In the genomic region with DNA sequence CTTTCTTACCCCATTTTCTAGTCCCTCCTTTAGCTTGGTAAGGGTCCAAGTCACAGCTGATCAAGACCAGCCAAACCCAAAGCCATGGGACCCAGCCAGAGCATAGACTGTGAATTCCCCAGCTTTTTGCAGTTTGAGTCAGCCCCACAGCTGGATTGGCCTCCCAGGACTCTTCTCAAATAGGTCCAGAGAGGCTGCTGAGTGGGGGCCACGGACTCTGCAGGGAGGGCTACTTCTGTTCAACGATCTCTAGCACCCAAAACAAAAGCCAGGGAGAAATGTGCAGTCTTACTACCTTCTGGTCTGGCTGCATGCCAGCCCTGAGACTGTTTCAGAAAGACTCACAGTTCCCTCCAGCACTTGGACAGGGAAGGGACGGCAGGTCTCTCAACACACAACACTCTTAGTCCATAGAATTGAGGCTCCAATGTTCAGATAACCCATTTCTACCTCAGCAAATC, we compare ENCODE assay signal across 8 cellular contexts. TPM values are rescaled to one million over a fixed set of nuclear protein-coding genes. Genes with fewer than 3 reads are reported as not detected.
A peak's percentile ranks its signal among the peaks of the same experiment; 100 is the strongest.
DNase-seq lines count a peak whose midpoint lies in the region; FAIRE-seq and TF ChIP-seq lines count a peak whose summit lies in the region.

No MANE protein-coding gene starts in this region.

- H3K27me3 ChIP-seq in BE2C, result peaks cover 53% of the 10 kb centered on the region

- no peaks in the 10 kb centered on the region; the same call in 1 of the 2 replicates for H3K9me3 ChIP-seq in BE2C

- H3K4me3 ChIP-seq in fibroblast of pulmonary artery (replicated peaks; ENCODE audit: low read depth, low read length), result peak overlapping the region; percentile 69
- H3K4me3 ChIP-seq in BE2C (ENCODE audit: low read depth, low read length), result no peak overlapping the region

- H3K9me3 Mint-ChIP-seq in T-helper 1 cell treated with Interleukin-12 subunit alpha and Interleukin-12 subunit beta and Interleukin-4 antibody, amounts not matched to agents 30 μg/mL and 1 μg/mL, for 36 hours, result no peaks in the 10 kb centered on the region

- DNase-seq in A172 (ENCODE audit: low spot score), result peak; percentile 30
- DNase-seq in GM10248 (ENCODE audit: extremely low spot score), result peak; percentile 44
- DNase-seq in fibroblast of pulmonary artery (ENCODE audit: low read depth), result peak; percentile 57
- peak; percentile 47 for DNase-seq in urothelium cell line (ENCODE audit: low spot score)
- DNase-seq in COLO829 (ENCODE audit: low spot score), result no peak
- DNase-seq in BE2C, result no peak
- DNase-seq in NCI-H146 (lab: John Stamatoyannopoulos, UW), result no peak

- no peak for TF ChIP-seq CTCF in GM10248 (IDR thresholded peaks at IDR 0.05; ENCODE audit: control extremely low read depth, extremely low read depth, low read depth, missing control alignments)
- no peak for TF ChIP-seq CTCF in fibroblast of pulmonary artery (IDR thresholded peaks at IDR 0.05; ENCODE audit: low read length, missing control alignments)
- no peak for TF ChIP-seq CTCF in BE2C (IDR thresholded peaks at IDR 0.05; ENCODE audit: low read depth, low read length)

- no peaks in the 10 kb centered on the region for H3K4me1 ChIP-seq in BE2C

- H3K27ac Mint-ChIP-seq in T-helper 1 cell treated with Interleukin-12 subunit alpha and Interleukin-12 subunit beta and Interleukin-4 antibody, amounts not matched to agents 30 μg/mL and 1 μg/mL, for 36 hours, result peak overlapping the region; percentile 91

- H3K4me1 Mint-ChIP-seq in T-helper 1 cell treated with Interleukin-12 subunit alpha and Interleukin-12 subunit beta and Interleukin-4 antibody, amounts not matched to agents 30 μg/mL and 1 μg/mL, for 36 hours (ENCODE audit: low read depth), result peaks cover 61% of the 10 kb centered on the region

- H3K4me3 Mint-ChIP-seq in T-helper 1 cell treated with Interleukin-12 subunit alpha and Interleukin-12 subunit beta and Interleukin-4 antibody, amounts not matched to agents 30 μg/mL and 1 μg/mL, for 36 hours, result peak overlapping the region; percentile 93

- peaks cover 35% of the 10 kb centered on the region for H3K36me3 Mint-ChIP-seq in T-helper 1 cell treated with Interleukin-12 subunit alpha and Interleukin-12 subunit beta and Interleukin-4 antibody, amounts not matched to agents 30 μg/mL and 1 μg/mL, for 36 hours (ENCODE audit: low read depth)

- H3K27me3 Mint-ChIP-seq in T-helper 1 cell treated with Interleukin-12 subunit alpha and Interleukin-12 subunit beta and Interleukin-4 antibody, amounts not matched to agents 30 μg/mL and 1 μg/mL, for 36 hours (ENCODE audit: low read depth), result peaks cover 27% of the 10 kb centered on the region

- CTCF ChIA-PET in GM10248 (lab: Yijun Ruan, JAX), result interaction anchor here (0.8 to 2.6 kb wide), 9 partner anchors 9 to 262 kb away, joined by 3 to 11 read pairs (median 4); partner anchors contain the start of gene TMEM106C

- FAIRE-seq in urothelium cell line (lab: Jason Lieb, UNC), result no peak

- H3K36me3 ChIP-seq in BE2C, result no peaks in the 10 kb centered on the region

- POLR2A ChIA-PET in GM10248 (lab: Yijun Ruan, JAX), result no interaction called here

RNA-seq across cellular contexts. Expression of gene VDR, which starts 1.6 kb away (rescaled TPM):
- 2.5 and 3.3 TPM in 2 replicates for total RNA-seq in A172 (2014; rRNA removed; shearing (Covaris generic))
- 0.09 TPM for polyA plus RNA-seq in BE2C (2012; ENCODE audit: insufficient read depth, insufficient read length, low read depth)

Comparison
In these comparisons a context has a peak if more than half of its experiments do, and no peak if none do; other contexts are left out.
1. DNase-seq: peak in A172 (single experiment), GM10248 (single experiment), fibroblast of pulmonary artery (single experiment) and urothelium cell line (single experiment); none in COLO829 (single experiment), BE2C (single experiment) and NCI-H146 (single experiment).